Comparison of ENCODE assay signal across 24 cellular contexts in genomic region chr14:102748806-102749205, GRCh38.
"Had no signal": no experiment of that assay in that cellular context is flagged by ENCODE, and none has a peak within 500 bp of the region (broad histone marks: within the 10 kb centered on the region; RNA-seq: fewer than 3 reads in every experiment).

No MANE protein-coding gene starts in this region.

- ATAC-seq: foreskin keratinocyte; left lobe of liver; mucosa of descending colon; psoas muscle; sciatic nerve; stimulated activated memory B cell treated with anti-CD40 and anti-IgM and Interleukin-4, amounts not matched to agents 10 μg/mL and 1 μg/mL and 100 μg/mL, for 72 hours had no signal

- H3K9me3 Mint-ChIP-seq: endodermal cell; nephron; stimulated activated memory B cell treated with anti-CD40 and anti-IgM and Interleukin-4, amounts not matched to agents 10 μg/mL and 1 μg/mL and 100 μg/mL, for 72 hours; stimulated activated naive CD8-positive, alpha-beta T cell treated with anti-CD3 and anti-CD28 coated beads, Interleukin-15, Interleukin-2, amounts not matched to agents 100 ng/mL and 50 ng/mL, for 24 hours had no signal

- H3K27me3 Mint-ChIP-seq: stimulated activated memory B cell treated with anti-CD40 and anti-IgM and Interleukin-4, amounts not matched to agents 10 μg/mL and 1 μg/mL and 100 μg/mL, for 72 hours; stimulated activated naive CD8-positive, alpha-beta T cell treated with anti-CD3 and anti-CD28 coated beads, Interleukin-15, Interleukin-2, amounts not matched to agents 100 ng/mL and 50 ng/mL, for 24 hours had no signal

- H3K27ac Mint-ChIP-seq: stimulated activated memory B cell treated with anti-CD40 and anti-IgM and Interleukin-4, amounts not matched to agents 10 μg/mL and 1 μg/mL and 100 μg/mL, for 72 hours; stimulated activated naive CD8-positive, alpha-beta T cell treated with anti-CD3 and anti-CD28 coated beads, Interleukin-15, Interleukin-2, amounts not matched to agents 100 ng/mL and 50 ng/mL, for 24 hours had no signal

- H3K27ac ChIP-seq: coronary artery, foreskin keratinocyte, neutrophil, psoas muscle, spleen, tibial artery, upper lobe of left lung, uterus had no signal

- H3K9me3 ChIP-seq: mucosa of descending colon, neutrophil, psoas muscle, spleen, tibial artery, upper lobe of left lung, uterus had no signal

- H3K36me3 ChIP-seq: uterus had no signal

- DNase-seq: effector CD4-positive, alpha-beta T cell; erythroblast; foreskin keratinocyte; head of caudate nucleus; hippocampal formation; kidney glomerular epithelial cell; mucosa of descending colon; psoas muscle; retina; spleen; stimulated activated CD4-positive, alpha-beta T cell treated with anti-CD3 and anti-CD28 coated beads, Interleukin-15, amount 100 ng/mL, for 24 hours; stimulated activated CD4-positive, alpha-beta T cell treated with anti-CD3 and anti-CD28 coated beads, Interleukin-1b, Interleukin-23, amount 100 ng/mL, for 48 hours; stimulated activated CD4-positive, alpha-beta T cell treated with anti-CD3 and anti-CD28 coated beads, Interleukin-4, amount 100 ng/mL, for 24 hours; tibial artery; uterus had no signal

- H3K4me1 ChIP-seq: foreskin keratinocyte, psoas muscle, spleen, tibial artery, upper lobe of left lung, uterus had no signal

- H3K4me3 Mint-ChIP-seq: endodermal cell; nephron; stimulated activated memory B cell treated with anti-CD40 and anti-IgM and Interleukin-4, amounts not matched to agents 10 μg/mL and 1 μg/mL and 100 μg/mL, for 72 hours; stimulated activated naive CD8-positive, alpha-beta T cell treated with anti-CD3 and anti-CD28 coated beads, Interleukin-15, Interleukin-2, amounts not matched to agents 100 ng/mL and 50 ng/mL, for 24 hours had no signal

- H3K27me3 ChIP-seq: foreskin keratinocyte, neutrophil, spleen, tibial artery, upper lobe of left lung, uterus had no signal

- H3K4me3 ChIP-seq: coronary artery, mucosa of descending colon, psoas muscle, spleen, tibial artery, upper lobe of left lung, uterus had no signal
